8 cellular contexts compared by ENCODE assay signal in genomic region chr13:46797468-46798237, GRCh38. TPM values are rescaled to one million over a fixed set of nuclear protein-coding genes. Genes with fewer than 3 reads are reported as not detected.
DNase-seq lines count a peak whose midpoint lies in the region; ATAC-seq and TF ChIP-seq lines count a peak whose summit lies in the region.

No MANE protein-coding gene starts in this region.

- no TSS peak for BruUV-seq in Panc1 (replicated peaks; lab: Mats Ljungman, UMichigan)

- H3K27me3 Mint-ChIP-seq in endothelial cell (ENCODE audit: unreplicated experiment), result peaks cover 5% of the 10 kb centered on the region

- peak overlapping the region; percentile 93 for H3K27ac ChIP-seq in Panc1 (ENCODE audit: low read length)

- H3K27me3 ChIP-seq in GM06990 (replicated peaks; ENCODE audit: control insufficient read depth, insufficient read depth, low read length) (no peaks in the 10 kb centered on the region), Panc1 (ENCODE audit: control insufficient read depth, insufficient read depth, low read length) (no peaks in the 10 kb centered on the region), neuron (ENCODE audit: insufficient read depth, low read length) (no peaks in the 10 kb centered on the region)

- H3K4me3 Mint-ChIP-seq in endothelial cell (ENCODE audit: unreplicated experiment), result peak overlapping the region; percentile 97

- in situ Hi-C loops in Panc1 (cut with HindIII; ENCODE audit: low pct_unique_long_range_greater_than_20kb, low sequenced_read_pairs), result no loop called here

- peaks cover 17% of the 10 kb centered on the region for H3K4me1 Mint-ChIP-seq in endothelial cell (ENCODE audit: unreplicated experiment)

- H3K36me3 ChIP-seq in GM06990 (ENCODE audit: control insufficient read depth, insufficient read depth, low read length) (no peaks in the 10 kb centered on the region), Panc1 (ENCODE audit: control insufficient read depth, insufficient read depth, low read length) (peaks cover 2% of the 10 kb centered on the region), neuron (ENCODE audit: insufficient read depth, low read length) (peaks cover 4% of the 10 kb centered on the region)

- H3K9me3 ChIP-seq in Panc1 (ENCODE audit: control insufficient read depth, insufficient read depth, low read depth, low read length) (no peaks in the 10 kb centered on the region), neuron (ENCODE audit: low read length) (no peaks in the 10 kb centered on the region)

- CTCF ChIA-PET in Panc1 (lab: Charles Lee), result no interaction called here

- POLR2A ChIA-PET in Panc1 (lab: Charles Lee), result interaction anchor here (0.7 kb wide), 1 partner anchor 962 kb away, joined by 4 read pairs; no protein-coding TSS in a partner anchor

- intact Hi-C loops in Panc1 (cut with micrococcal nuclease; ENCODE audit: unreplicated experiment), result no loop called here

- H3K9me3 Mint-ChIP-seq in endothelial cell (ENCODE audit: unreplicated experiment), result no peaks in the 10 kb centered on the region

- DNase-seq in GM06990 (ENCODE audit: extremely low read depth, insufficient read length) (no peak), Panc1 (ENCODE audit: low read depth, low spot score) (no peak), endothelial cell (ENCODE audit: low spot score) (no peak), H4 (ENCODE audit: low spot score) (no peak), pons (ENCODE audit: low spot score) (no peak), NCI-H2171 treated with DMSO at 0.1 percent for 48 hours (lab: John Stamatoyannopoulos, UW) (no peak)

- peaks cover 6% of the 10 kb centered on the region for H3K36me3 Mint-ChIP-seq in endothelial cell (ENCODE audit: low read depth, unreplicated experiment)

- ATAC-seq in Panc1, result no peak; the same call in 1 of the 2 replicates
- ATAC-seq in HG03045 (IDR thresholded peaks at IDR 0.05; ENCODE audit: unreplicated experiment), result no peak

- peaks cover 7% of the 10 kb centered on the region for H3K4me1 ChIP-seq in Panc1 (ENCODE audit: control insufficient read depth, insufficient read depth, low read length)
- H3K4me1 ChIP-seq in neuron (ENCODE audit: insufficient read depth, low read length), result peaks cover 5% of the 10 kb centered on the region

- H3K27ac Mint-ChIP-seq in endothelial cell (ENCODE audit: unreplicated experiment), result peak overlapping the region; percentile 84

- H2AFZ ChIP-seq in neuron (ENCODE audit: low read depth, low read length), result peak overlapping the region; percentile 82

- TF ChIP-seq CTCF in GM06990 (IDR thresholded peaks at IDR 0.05; ENCODE audit: insufficient read depth, low read length, poor library complexity, severe bottlenecking), result no peak
- no peak for TF ChIP-seq CTCF in Panc1 (IDR thresholded peaks at IDR 0.05)
- no peak for TF ChIP-seq CTCF in endothelial cell (IDR thresholded peaks at IDR 0.05; ENCODE audit: unreplicated experiment)

- H3K4me3 ChIP-seq in GM06990 (replicated peaks; ENCODE audit: low read depth, low read length) (peak overlapping the region; percentile 81), Panc1 (ENCODE audit: low read depth in 2 of 2, low read length in 2 of 2) (peak overlapping the region; percentile 75 to 81), neuron (ENCODE audit: low read length) (peak overlapping the region; percentile 75)

RNA-seq across cellular contexts. Expression of gene ESD, which starts 0.7 kb away (rescaled TPM):
- total RNA-seq in Panc1 (2021; ENCODE audit: unreplicated experiment), result 68.3 TPM
- 50.2 TPM for polyA plus RNA-seq in Panc1 (2012; ENCODE audit: insufficient read length)
- 90.9 TPM for total RNA-seq in endothelial cell (ENCODE audit: unreplicated experiment)
- total RNA-seq in H4 (2014; rRNA removed; shearing (Covaris generic)), result 112 and 137 TPM in 2 replicates
